Comparison of ENCODE assay signal across 29 cellular contexts in the genomic region with DNA sequence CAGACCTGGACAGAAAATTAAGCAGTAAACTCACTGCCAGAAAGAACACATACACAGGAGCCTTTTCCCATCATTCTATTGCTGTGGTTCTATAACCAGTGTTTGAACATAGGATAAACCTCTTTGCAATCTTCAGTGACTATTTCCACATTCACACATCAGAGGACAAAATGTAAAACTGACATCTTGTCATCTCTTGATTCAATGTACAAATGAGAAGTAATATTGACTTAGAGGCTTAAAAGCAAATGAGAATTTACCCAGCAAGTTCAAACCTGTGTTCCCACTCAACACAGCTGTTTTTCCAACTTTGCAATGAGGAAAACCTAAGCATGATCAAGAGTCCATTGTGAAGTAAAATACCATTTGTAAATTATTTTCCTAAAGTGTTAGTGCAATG.
"Had no signal": no experiment of that assay in that cellular context is flagged by ENCODE, and none has a peak within 500 bp of the region (broad histone marks: within the 10 kb centered on the region; RNA-seq: fewer than 3 reads in every experiment).

No MANE protein-coding gene starts in this region.

- DNase-seq: naive thymus-derived CD4-positive, alpha-beta T cell; natural killer cell; occipital lobe; ovary; posterior cingulate gyrus; psoas muscle; right cardiac atrium; spleen; stimulated activated CD4-positive, alpha-beta T cell treated with anti-CD3 and anti-CD28 coated beads, Interleukin-12 subunit alpha, Interleukin-12 subunit beta, amount 100 ng/mL, for 4 hours; stimulated activated CD4-positive, alpha-beta T cell treated with anti-CD3 and anti-CD28 coated beads, Interleukin-1b, Interleukin-23, amount 100 ng/mL, for 48 hours; stimulated activated CD4-positive, alpha-beta T cell treated with anti-CD3 and anti-CD28 coated beads, Interleukin-4, amount 100 ng/mL, for 1 hour; stimulated activated CD4-positive, alpha-beta T cell treated with anti-CD3 and anti-CD28 coated beads, Interleukin-4, amount 100 ng/mL, for 4 hours; stimulated activated CD8-positive, alpha-beta memory T cell treated with anti-CD3 and anti-CD28 coated beads, Interleukin-4, amount 100 ng/mL, for 48 hours; stimulated activated naive CD4-positive, alpha-beta T cell treated with Interleukin-2 at 50 U/mL for 16 hours; stomach; tibial artery; transverse colon; upper lobe of right lung; uterus had no signal

- H3K4me3 ChIP-seq: neural progenitor cell, ovary, psoas muscle, skin epidermis, smooth muscle cell, spleen, stomach, tibial artery, transverse colon, upper lobe of right lung, uterus had no signal

- H3K27ac Mint-ChIP-seq: naive thymus-derived CD4-positive, alpha-beta T cell; natural killer cell; nephron; neural progenitor cell; progenitor cell of endocrine pancreas; stimulated activated memory B cell treated with anti-CD40 and anti-IgM and Interleukin-4, amounts not matched to agents 10 μg/mL and 1 μg/mL and 100 μg/mL, for 72 hours; stimulated activated naive CD8-positive, alpha-beta T cell treated with anti-CD3 and anti-CD28 coated beads, Interleukin-15, Interleukin-2, amounts not matched to agents 100 ng/mL and 50 ng/mL, for 24 hours; type B pancreatic cell had no signal

- ATAC-seq: naive thymus-derived CD4-positive, alpha-beta T cell; natural killer cell; psoas muscle; right cardiac atrium; sciatic nerve; stimulated activated memory B cell treated with anti-CD40 and anti-IgM and Interleukin-4, amounts not matched to agents 10 μg/mL and 1 μg/mL and 100 μg/mL, for 72 hours; upper lobe of right lung had no signal

- H3K27ac ChIP-seq: neural progenitor cell, ovary, parathyroid adenoma, psoas muscle, skin epidermis, spleen, stomach, tibial artery, transverse colon, upper lobe of right lung, uterus had no signal

- H3K27me3 ChIP-seq: neural progenitor cell, ovary, spleen, stomach, tibial artery, transverse colon, upper lobe of right lung, uterus had no signal

- H2AFZ ChIP-seq: neural progenitor cell, parathyroid adenoma had no signal

- H3K9me3 ChIP-seq: ovary, psoas muscle, tibial artery, transverse colon, upper lobe of right lung, uterus had no signal

- H3K9me3 Mint-ChIP-seq: type B pancreatic cell had no signal

- H3K79me2 ChIP-seq: parathyroid adenoma had no signal

- H3K36me3 Mint-ChIP-seq: naive thymus-derived CD4-positive, alpha-beta T cell; natural killer cell; neural progenitor cell; stimulated activated memory B cell treated with anti-CD40 and anti-IgM and Interleukin-4, amounts not matched to agents 10 μg/mL and 1 μg/mL and 100 μg/mL, for 72 hours; type B pancreatic cell had no signal

- H3K27me3 Mint-ChIP-seq: naive thymus-derived CD4-positive, alpha-beta T cell; progenitor cell of endocrine pancreas; stimulated activated memory B cell treated with anti-CD40 and anti-IgM and Interleukin-4, amounts not matched to agents 10 μg/mL and 1 μg/mL and 100 μg/mL, for 72 hours; stimulated activated naive CD8-positive, alpha-beta T cell treated with anti-CD3 and anti-CD28 coated beads, Interleukin-15, Interleukin-2, amounts not matched to agents 100 ng/mL and 50 ng/mL, for 24 hours; type B pancreatic cell had no signal

- H3K9ac ChIP-seq: neural progenitor cell, parathyroid adenoma had no signal

- H3K4me1 ChIP-seq: neural progenitor cell, parathyroid adenoma, psoas muscle, spleen, stomach, tibial artery, transverse colon, upper lobe of right lung, uterus had no signal

- H3K4me2 ChIP-seq: neural progenitor cell, smooth muscle cell had no signal

- H3K36me3 ChIP-seq: neural progenitor cell, ovary, spleen, stomach, tibial artery, transverse colon, upper lobe of right lung, uterus had no signal

- H3K4me1 Mint-ChIP-seq: naive thymus-derived CD4-positive, alpha-beta T cell; natural killer cell; nephron; neural progenitor cell; stimulated activated memory B cell treated with anti-CD40 and anti-IgM and Interleukin-4, amounts not matched to agents 10 μg/mL and 1 μg/mL and 100 μg/mL, for 72 hours had no signal

- H3K4me3 Mint-ChIP-seq: naive thymus-derived CD4-positive, alpha-beta T cell; natural killer cell; nephron; neural progenitor cell; stimulated activated memory B cell treated with anti-CD40 and anti-IgM and Interleukin-4, amounts not matched to agents 10 μg/mL and 1 μg/mL and 100 μg/mL, for 72 hours; stimulated activated naive CD8-positive, alpha-beta T cell treated with anti-CD3 and anti-CD28 coated beads, Interleukin-15, Interleukin-2, amounts not matched to agents 100 ng/mL and 50 ng/mL, for 24 hours; type B pancreatic cell had no signal
